8 cellular contexts compared by ENCODE assay signal in the genomic region with DNA sequence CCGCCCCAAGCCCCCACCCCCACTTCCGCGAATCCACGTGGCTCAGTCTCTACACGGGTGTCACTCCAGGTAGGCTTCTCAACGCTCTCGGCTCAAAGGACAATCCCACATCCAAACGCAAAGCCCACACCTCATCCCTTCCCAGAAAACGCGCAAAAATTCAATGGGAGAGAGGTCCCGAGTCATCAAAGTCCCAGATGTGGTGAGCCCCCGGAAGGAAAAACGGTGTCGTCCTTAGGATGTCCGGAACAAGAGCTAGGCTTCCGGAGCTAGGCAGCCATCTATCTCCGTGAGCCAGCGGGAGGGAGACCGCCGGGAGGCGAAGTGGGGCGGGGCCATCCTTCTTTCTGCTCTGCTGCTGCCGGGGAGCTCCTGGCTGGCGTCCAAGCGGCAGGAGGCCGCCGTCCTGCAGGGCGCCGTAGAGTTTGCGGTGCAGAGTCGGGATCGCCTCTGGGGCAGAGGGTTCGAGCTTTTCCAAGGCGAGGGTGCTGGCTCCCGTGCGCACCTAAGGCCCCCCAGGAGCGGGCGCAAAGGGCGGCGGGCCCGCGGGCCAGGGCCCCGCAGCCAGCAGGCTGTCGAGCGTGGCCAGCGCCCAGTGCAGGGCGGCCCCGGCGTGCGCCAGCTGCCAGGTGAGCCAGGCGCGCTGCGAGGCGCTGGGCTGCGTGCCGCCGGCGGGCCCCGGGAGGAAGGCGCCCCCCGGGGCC. TPM values are rescaled to one million over a fixed set of nuclear protein-coding genes. Genes with fewer than 3 reads are reported as not detected.
DNase-seq lines count a peak whose midpoint lies in the region; ATAC-seq and TF ChIP-seq lines count a peak whose summit lies in the region.
"Not testable (repeated sequence)": the region's sequence is repeated elsewhere in the genome, so short reads cannot be mapped to it uniquely, and the experiment has no call there.

No MANE protein-coding gene starts in this region.

- not testable (repeated sequence) for H3K4me1 Mint-ChIP-seq in activated naive CD4-positive, alpha-beta T cell treated with anti-CD3 and anti-CD28 coated beads, Interleukin-2, amount 50 U/mL, for 24 hours; naive B cell; stimulated activated naive B cell treated with anti-CD40 and anti-IgM and Interleukin-4, amounts not matched to agents 10 μg/mL and 1 μg/mL and 100 μg/mL, for 72 hours

- DNase-seq in GM13976 (ENCODE audit: low spot score) (peak; percentile 17), NCI-H2171 (lab: John Stamatoyannopoulos, UW) (peak; percentile 13), WERI-Rb-1 (peak; percentile 38), cardiac septum (ENCODE audit: low spot score) (peak; percentile 79)
- DNase-seq in naive B cell; stimulated activated naive B cell treated with anti-CD40 and anti-IgM and Interleukin-4, amounts not matched to agents 10 μg/mL and 1 μg/mL and 100 μg/mL, for 72 hours: not testable (repeated sequence)

- H3K27me3 ChIP-seq in ACC112 (ENCODE audit: insufficient read depth, low read length) (peaks cover 31% of the 10 kb centered on the region), WERI-Rb-1 (ENCODE audit: insufficient read depth, low read depth, severe bottlenecking) (peaks cover 14% of the 10 kb centered on the region)

- H3K9me3 Mint-ChIP-seq in activated naive CD4-positive, alpha-beta T cell treated with anti-CD3 and anti-CD28 coated beads, Interleukin-2, amount 50 U/mL, for 24 hours; stimulated activated naive B cell treated with anti-CD40 and anti-IgM and Interleukin-4, amounts not matched to agents 10 μg/mL and 1 μg/mL and 100 μg/mL, for 72 hours: not testable (repeated sequence)
- peaks cover 0 to 19% (median 12%) of the 10 kb centered on the region in 7 donors for H3K9me3 Mint-ChIP-seq in naive B cell

- TF ChIP-seq CTCF in GM13976 (IDR thresholded peaks at IDR 0.05; ENCODE audit: borderline replicate concordance, control extremely low read depth, extremely low read depth, insufficient read depth, missing control alignments); WERI-Rb-1 (IDR thresholded peaks at IDR 0.05; ENCODE audit: low read depth, low read length): not testable (repeated sequence)

- 0 out of 2 replicates have a peak overlapping the region, but pooled peaks have one; percentile 35 for H3K4me3 ChIP-seq in ACC112 (ENCODE audit: low read depth, low read length)
- H3K4me3 ChIP-seq in WERI-Rb-1 (ENCODE audit: low read depth, low read length), result peak overlapping the region; percentile 37

- not testable (repeated sequence) for H3K4me1 ChIP-seq in ACC112 (ENCODE audit: control insufficient read depth, insufficient read depth, low read length, unreplicated experiment)

- peaks cover 37% of the 10 kb centered on the region for H3K9me3 ChIP-seq in WERI-Rb-1 (ENCODE audit: severe bottlenecking)

- not testable (repeated sequence) for H2AFZ ChIP-seq in ACC112 (ENCODE audit: low read length, unreplicated experiment)

- not testable (repeated sequence) for H3K27ac ChIP-seq in ACC112 (ENCODE audit: low read depth, low read length); WERI-Rb-1

- H3K4me3 Mint-ChIP-seq in activated naive CD4-positive, alpha-beta T cell treated with anti-CD3 and anti-CD28 coated beads, Interleukin-2, amount 50 U/mL, for 24 hours, result peak overlapping the region; percentile 44
- H3K4me3 Mint-ChIP-seq in naive B cell, result peak overlapping the region in 6 of 8 donors; percentile 4 to 75 (median 63)
- peak overlapping the region in 1 of 2 donors; percentile 51 for H3K4me3 Mint-ChIP-seq in stimulated activated naive B cell treated with anti-CD40 and anti-IgM and Interleukin-4, amounts not matched to agents 10 μg/mL and 1 μg/mL and 100 μg/mL, for 72 hours

- H3K36me3 ChIP-seq in ACC112 (ENCODE audit: insufficient read depth, low read length); WERI-Rb-1: not testable (repeated sequence)

- peaks cover 12% of the 10 kb centered on the region for H3K27me3 Mint-ChIP-seq in activated naive CD4-positive, alpha-beta T cell treated with anti-CD3 and anti-CD28 coated beads, Interleukin-2, amount 50 U/mL, for 24 hours
- H3K27me3 Mint-ChIP-seq in naive B cell, result peaks cover 9 to 14% (median 11%) of the 10 kb centered on the region in 3 donors
- H3K27me3 Mint-ChIP-seq in stimulated activated naive B cell treated with anti-CD40 and anti-IgM and Interleukin-4, amounts not matched to agents 10 μg/mL and 1 μg/mL and 100 μg/mL, for 72 hours, result peaks cover 11 to 12% of the 10 kb centered on the region in 2 donors

- intact Hi-C loops in cardiac septum (cut with DNase I), result not testable (repeated sequence)

- not testable (repeated sequence) for ATAC-seq in naive B cell (ENCODE audit: low read depth in 2 of 2); stimulated activated naive B cell treated with anti-CD40 and anti-IgM and Interleukin-4, amounts not matched to agents 10 μg/mL and 1 μg/mL and 100 μg/mL, for 72 hours (replicated peaks)

- in situ Hi-C loops in GM13976 (cut with MboI; ENCODE audit: low sequenced_read_pairs, unreplicated experiment), result not testable (repeated sequence)

- H3K79me2 ChIP-seq in ACC112 (ENCODE audit: control insufficient read depth, insufficient read depth, low read length, unreplicated experiment), result not testable (repeated sequence)

- not testable (repeated sequence) for H3K27ac Mint-ChIP-seq in activated naive CD4-positive, alpha-beta T cell treated with anti-CD3 and anti-CD28 coated beads, Interleukin-2, amount 50 U/mL, for 24 hours
- H3K27ac Mint-ChIP-seq in naive B cell, result peak overlapping the region in 3 of 6 donors; percentile 51 to 94 (median 82)
- H3K27ac Mint-ChIP-seq in stimulated activated naive B cell treated with anti-CD40 and anti-IgM and Interleukin-4, amounts not matched to agents 10 μg/mL and 1 μg/mL and 100 μg/mL, for 72 hours, result peak overlapping the region; percentile 68

- not testable (repeated sequence) for H3K36me3 Mint-ChIP-seq in activated naive CD4-positive, alpha-beta T cell treated with anti-CD3 and anti-CD28 coated beads, Interleukin-2, amount 50 U/mL, for 24 hours; stimulated activated naive B cell treated with anti-CD40 and anti-IgM and Interleukin-4, amounts not matched to agents 10 μg/mL and 1 μg/mL and 100 μg/mL, for 72 hours
- peaks cover 11 to 12% of the 10 kb centered on the region in 2 donors for H3K36me3 Mint-ChIP-seq in naive B cell

RNA-seq across cellular contexts. Expression of gene ZFP37, which starts 3.2 kb away (rescaled TPM):
- 2.0 TPM for total RNA-seq in cardiac septum
- polyA plus RNA-seq in naive B cell (ENCODE audit: low read depth in 6 of 6), result 1 to 10 TPM in 5 of 6 donors, under 1 TPM in 1; 0.73 to 2.9 (median 1.8) TPM

RNA-seq across cellular contexts. Expression of gene ZNF883, which starts 47.7 kb away (rescaled TPM):
- total RNA-seq in cardiac septum, result 2.4 TPM
- 1 to 10 TPM in 3 of 6 donors, under 1 TPM in 2, not detected in 1; 0.60 to 3.2 (median 2.2) TPM for polyA plus RNA-seq in naive B cell (ENCODE audit: low read depth in 6 of 6)
